Comparison of ENCODE assay signal across 9 cellular contexts in the genomic region with DNA sequence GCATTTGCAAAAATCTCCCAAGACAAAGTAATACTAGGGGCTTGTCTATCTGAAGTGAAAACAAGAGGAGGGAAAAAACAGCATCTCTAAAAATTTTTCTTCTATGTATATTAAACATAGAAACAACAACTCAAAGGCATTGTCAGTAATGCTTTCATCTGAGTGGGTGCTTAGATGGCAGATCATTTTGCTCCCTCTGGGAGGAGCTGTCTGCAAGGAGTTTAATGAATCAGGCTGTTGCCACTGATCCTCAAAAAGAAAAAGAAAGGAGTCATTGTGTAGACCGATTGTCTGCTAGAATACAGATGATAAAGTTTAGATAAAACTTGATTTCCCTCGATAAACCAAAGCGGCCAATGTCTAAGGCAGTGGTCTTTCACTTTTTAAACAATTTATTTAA. TPM values are rescaled to one million over a fixed set of nuclear protein-coding genes. Genes with fewer than 3 reads are reported as not detected.
DNase-seq lines count a peak whose midpoint lies in the region; ATAC-seq and TF ChIP-seq lines count a peak whose summit lies in the region.
"Had no signal": no experiment of that assay in that cellular context is flagged by ENCODE, and none has a peak within 500 bp of the region (broad histone marks: within the 10 kb centered on the region; RNA-seq: fewer than 3 reads in every experiment).

No MANE protein-coding gene starts in this region.

- no peak overlapping the region for H3K27ac ChIP-seq in spleen
- H3K27ac ChIP-seq: BLaER1 treated with 17β-estradiol and CSF1 and Interleukin-3, amounts not matched to agents 10 nM and 100 nM had no signal

- H3K27me3 ChIP-seq in adipocyte (replicated peaks; ENCODE audit: control insufficient read depth, insufficient read depth, low read length) (peaks cover 3% of the 10 kb centered on the region), spleen (replicated peaks in 1 of 7) (no peaks in the 10 kb centered on the region)
- H3K27me3 ChIP-seq: BLaER1 treated with 17β-estradiol and CSF1 and Interleukin-3, amounts not matched to agents 10 nM and 100 nM had no signal

- ATAC-seq in GM18868 (IDR thresholded peaks at IDR 0.05; ENCODE audit: unreplicated experiment): no peak

- TF ChIP-seq POLR2A in spleen (IDR thresholded peaks at IDR 0.05): no peak

- H3K4me1 ChIP-seq in adipocyte (ENCODE audit: control insufficient read depth, insufficient read depth, low read length): peaks cover 15% of the 10 kb centered on the region
- no peaks in the 10 kb centered on the region for H3K4me1 ChIP-seq in spleen

- H3K36me3 ChIP-seq in adipocyte (ENCODE audit: control insufficient read depth, insufficient read depth, low read length, severe bottlenecking) (no peaks in the 10 kb centered on the region), spleen (no peaks in the 10 kb centered on the region)
- H3K36me3 ChIP-seq: BLaER1 treated with 17β-estradiol and CSF1 and Interleukin-3, amounts not matched to agents 10 nM and 100 nM had no signal

- no peak overlapping the region for H3K4me3 ChIP-seq in adipocyte (ENCODE audit: low read length)
- H3K4me3 ChIP-seq in spleen: no peak overlapping the region
- H3K4me3 ChIP-seq: BLaER1 treated with 17β-estradiol and CSF1 and Interleukin-3, amounts not matched to agents 10 nM and 100 nM had no signal

- DNase-seq in NCI-H2029 (lab: John Stamatoyannopoulos, UW) (peak; percentile 16), NCI-H2029 treated with DMSO at 0.1 percent for 48 hours (lab: John Stamatoyannopoulos, UW) (no peak), MV-4-11 (lab: John Stamatoyannopoulos, UW) (peak; percentile 57), adipocyte (ENCODE audit: low read depth) (peak; percentile 53), kidney glomerular epithelial cell (lab: John Stamatoyannopoulos, UW) (peak; percentile 35), spleen (no peak), ureter (ENCODE audit: low spot score) (no peak)

- 69 to 80% (median 74%) methylated on average over 3 of the region's 3 CpGs for WGBS in spleen, 5 donors

- no peak overlapping the region for H3K9ac ChIP-seq in adipocyte (ENCODE audit: low read length)
- H3K9ac ChIP-seq: BLaER1 treated with 17β-estradiol and CSF1 and Interleukin-3, amounts not matched to agents 10 nM and 100 nM had no signal

- intact Hi-C loops in spleen (cut with DNase I; ENCODE audit: low total_unique reads): no loop called here

- TF ChIP-seq CTCF in spleen (IDR thresholded peaks at IDR 0.05 in 8 of 11, conservative IDR thresholded peaks at IDR 0.05 in 3 of 11): no peak

- H3K9me3 ChIP-seq in adipocyte (ENCODE audit: control insufficient read depth, low read length) (no peaks in the 10 kb centered on the region), spleen (no peaks in the 10 kb centered on the region)
- H3K9me3 ChIP-seq: BLaER1 treated with 17β-estradiol and CSF1 and Interleukin-3, amounts not matched to agents 10 nM and 100 nM had no signal

RNA-seq across cellular contexts. Expression of gene KLHL8, which starts 49.7 kb away (rescaled TPM):
- total RNA-seq in spleen (10 to 100 TPM; 12.3 to 17.6 (median 15.9) TPM), ureter (12.5 TPM)
- 1 to 10 TPM; 2.6 to 4.4 (median 2.7) TPM for polyA plus RNA-seq in spleen

RNA-seq across cellular contexts. Expression of gene HSD17B13, which starts 52.5 kb away (rescaled TPM):
- total RNA-seq in spleen (1 to 10 TPM in 1 of 7 donors, under 1 TPM in 6; 0.25 to 1.2 (median 0.52) TPM), ureter (0.31 TPM)
- under 1 TPM; 0.09 to 0.30 (median 0.13) TPM for polyA plus RNA-seq in spleen

Comparison
In these comparisons a context has a peak if more than half of its experiments do, and no peak if none do; other contexts are left out.
1. DNase-seq: peak in NCI-H2029 (single experiment), MV-4-11 (single experiment), adipocyte (single experiment) and kidney glomerular epithelial cell (single experiment); none in NCI-H2029 treated with DMSO at 0.1 percent for 48 hours (single experiment), spleen (single experiment) and ureter (single experiment).